ENCODE assay signal across 12 cellular contexts in the genomic region with DNA sequence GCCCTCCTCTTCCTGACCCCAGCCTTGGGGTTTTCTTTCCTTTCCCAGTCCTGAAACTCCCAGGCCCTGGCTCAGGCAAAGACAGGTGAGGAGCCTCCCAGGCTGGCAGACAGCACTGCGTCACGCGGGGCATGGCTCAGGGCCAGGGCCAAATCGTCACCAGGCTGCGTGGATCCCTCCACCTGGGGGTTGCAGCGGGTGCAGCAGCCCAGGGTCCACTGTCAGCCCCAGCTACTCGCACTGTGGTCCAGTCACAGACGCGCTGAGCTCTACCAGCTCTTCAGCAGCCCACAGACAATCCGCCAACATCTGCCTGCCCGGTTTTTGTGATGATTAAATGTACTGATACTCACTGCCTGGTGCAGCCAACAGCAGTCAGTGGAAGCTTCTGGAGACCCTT. TPM values are rescaled to one million over a fixed set of nuclear protein-coding genes. Genes with fewer than 3 reads are reported as not detected.
DNase-seq lines count a peak whose midpoint lies in the region; ATAC-seq lines count a peak whose summit lies in the region.
"Had no signal": no experiment of that assay in that cellular context is flagged by ENCODE, and none has a peak within 500 bp of the region (broad histone marks: within the 10 kb centered on the region; RNA-seq: fewer than 3 reads in every experiment).

No MANE protein-coding gene starts in this region.

- no peaks in the 10 kb centered on the region for H3K36me3 ChIP-seq in mesendoderm (ENCODE audit: control insufficient read depth, insufficient read depth, low read length)

- H3K27me3 Mint-ChIP-seq in activated CD4-positive, alpha-beta memory T cell treated with anti-CD3 and anti-CD28 coated beads for 36 hours: no peaks in the 10 kb centered on the region

- H3K4me2 ChIP-seq in mesendoderm (ENCODE audit: low read length): no peak overlapping the region

- no peak overlapping the region for H3K18ac ChIP-seq in mesendoderm (ENCODE audit: low read length)

- H3K4ac ChIP-seq in mesendoderm (ENCODE audit: low read depth, low read length): no peak overlapping the region

- DNase-seq in activated CD4-positive, alpha-beta T cell treated with anti-CD3 and anti-CD28 coated beads for 48 hours: peak; percentile 48
- DNase-seq in activated CD4-positive, alpha-beta T cell treated with anti-CD3 and anti-CD28 coated beads for 1 hour: no peak
- DNase-seq in activated CD4-positive, alpha-beta memory T cell treated with anti-CD3 and anti-CD28 coated beads for 36 hours: peak; percentile 50
- no peak for DNase-seq in Right ventricle myocardium superior
- DNase-seq in stimulated activated naive CD4-positive, alpha-beta T cell treated with Interleukin-2 at 50 U/mL for 16 hours (lab: John Stamatoyannopoulos, UW): peak; percentile 28
- DNase-seq in occipital lobe (lab: John Stamatoyannopoulos, UW): no peak
- no peak for DNase-seq in NCI-H774 (lab: John Stamatoyannopoulos, UW)
- DNase-seq in mesendoderm: no peak
- DNase-seq: NCI-H2107 had no signal

- H3K56ac ChIP-seq in mesendoderm (ENCODE audit: low read length): no peak overlapping the region

- H2BK15ac ChIP-seq in mesendoderm (replicated peaks; ENCODE audit: low read depth): no peak overlapping the region

- CTCF ChIA-PET in activated CD4-positive, alpha-beta memory T cell treated with anti-CD3 and anti-CD28 coated beads for 36 hours (lab: Charles Lee): interaction anchor here (1.4 kb wide), 1 partner anchor 11 kb away, joined by 4 read pairs; no protein-coding TSS in a partner anchor

- H3K23ac ChIP-seq in mesendoderm (ENCODE audit: low read length): no peak overlapping the region

- ATAC-seq in Right ventricle myocardium superior (ENCODE audit: poor library complexity): peak; percentile 41

- no peak overlapping the region for H4K5ac ChIP-seq in mesendoderm (ENCODE audit: low read length)

- no CpG with 5 or more reads among the region's 11 CpGs for WGBS in mesendoderm (ENCODE audit: extremely low coverage, insufficient coverage, low lambda C conversion rate)

- H3K27ac Mint-ChIP-seq in activated CD4-positive, alpha-beta memory T cell treated with anti-CD3 and anti-CD28 coated beads for 36 hours: peak overlapping the region; percentile 97

- peak overlapping the region; percentile 46 for H3K4me3 Mint-ChIP-seq in activated CD4-positive, alpha-beta memory T cell treated with anti-CD3 and anti-CD28 coated beads for 36 hours

- H4K8ac ChIP-seq in mesendoderm (ENCODE audit: low read depth, low read length): no peak overlapping the region

- no peaks in the 10 kb centered on the region for H3K27me3 ChIP-seq in mesendoderm (ENCODE audit: insufficient read depth, low read length, poor library complexity)

- peaks cover 33% of the 10 kb centered on the region for H3K36me3 Mint-ChIP-seq in activated CD4-positive, alpha-beta memory T cell treated with anti-CD3 and anti-CD28 coated beads for 36 hours

- H3K79me2 ChIP-seq in mesendoderm (ENCODE audit: control insufficient read depth, insufficient read depth, low read length): no peaks in the 10 kb centered on the region
- H3K79me2 ChIP-seq: parathyroid adenoma had no signal

- POLR2A ChIA-PET in activated CD4-positive, alpha-beta memory T cell treated with anti-CD3 and anti-CD28 coated beads for 36 hours (lab: Charles Lee): interaction anchor here (1.0 to 1.5 kb wide), 3 partner anchors 8 to 10 kb away, joined by 3 to 6 read pairs (median 3); no protein-coding TSS in a partner anchor

- no peak overlapping the region for H3K9ac ChIP-seq in mesendoderm (ENCODE audit: low read length)
- H3K9ac ChIP-seq: parathyroid adenoma had no signal

- H3K27ac ChIP-seq in mesendoderm (ENCODE audit: low read depth, low read length): no peak overlapping the region
- H3K27ac ChIP-seq: parathyroid adenoma, RWPE1 had no signal

- no peak overlapping the region for H2BK5ac ChIP-seq in mesendoderm (ENCODE audit: low read length)

- H2BK120ac ChIP-seq in mesendoderm (ENCODE audit: low read depth, low read length): no peak overlapping the region

- intact Hi-C loops in activated CD4-positive, alpha-beta memory T cell treated with anti-CD3 and anti-CD28 coated beads for 36 hours (cut with micrococcal nuclease): no loop called here
- intact Hi-C loops in Right ventricle myocardium superior (cut with DNase I): no loop called here

- H3K4me1 Mint-ChIP-seq in activated CD4-positive, alpha-beta memory T cell treated with anti-CD3 and anti-CD28 coated beads for 36 hours (ENCODE audit: low read depth): peaks cover 62% of the 10 kb centered on the region

- no peaks in the 10 kb centered on the region for H3K9me3 Mint-ChIP-seq in activated CD4-positive, alpha-beta memory T cell treated with anti-CD3 and anti-CD28 coated beads for 36 hours

- H3K79me1 ChIP-seq in mesendoderm (ENCODE audit: low read length): no peaks in the 10 kb centered on the region

- H2AK5ac ChIP-seq in mesendoderm (ENCODE audit: low read length): no peak overlapping the region

- no peak overlapping the region for H3K4me3 ChIP-seq in mesendoderm (ENCODE audit: low read length)

- no peaks in the 10 kb centered on the region for H3K4me1 ChIP-seq in mesendoderm (ENCODE audit: control insufficient read depth, low read depth, low read length)
- H3K4me1 ChIP-seq: parathyroid adenoma had no signal

RNA-seq across cellular contexts. Expression of gene FAM78A, which starts 12.1 kb away (rescaled TPM):
- 10 to 100 TPM; 34.0 to 36.2 TPM for total RNA-seq in activated CD4-positive, alpha-beta memory T cell treated with anti-CD3 and anti-CD28 coated beads for 36 hours
- total RNA-seq in Right ventricle myocardium superior (55.7 TPM), occipital lobe (1.7 TPM)
- polyA plus RNA-seq in mesendoderm (2013, experiment 1 of 2): 0.32 TPM
- polyA plus RNA-seq in mesendoderm (2013, experiment 2 of 2): 0.28 TPM

RNA-seq across cellular contexts. Expression of gene PLPP7, which starts 25.3 kb away (rescaled TPM):
- total RNA-seq in activated CD4-positive, alpha-beta memory T cell treated with anti-CD3 and anti-CD28 coated beads for 36 hours: not detected
- total RNA-seq in Right ventricle myocardium superior (115 TPM), occipital lobe (5.5 TPM)
- 0.56 TPM for polyA plus RNA-seq in mesendoderm (2013, experiment 1 of 2)
- 0.62 TPM for polyA plus RNA-seq in mesendoderm (2013, experiment 2 of 2)
- total RNA-seq: bronchial epithelial cell had no signal

Comparison
In these comparisons a context has a peak if more than half of its experiments do, and no peak if none do; other contexts are left out.
1. DNase-seq: peak in activated CD4-positive, alpha-beta T cell treated with anti-CD3 and anti-CD28 coated beads for 48 hours (single experiment), activated CD4-positive, alpha-beta memory T cell treated with anti-CD3 and anti-CD28 coated beads for 36 hours (single experiment) and stimulated activated naive CD4-positive, alpha-beta T cell treated with Interleukin-2 at 50 U/mL for 16 hours (single experiment); none in activated CD4-positive, alpha-beta T cell treated with anti-CD3 and anti-CD28 coated beads for 1 hour (single experiment), Right ventricle myocardium superior (single experiment), occipital lobe (single experiment), NCI-H774 (single experiment) and mesendoderm (single experiment).
2. RNA of gene FAM78A, which starts 12.1 kb away (total RNA-seq): 55.7 TPM in Right ventricle myocardium superior (single experiment) and 34.0 to 36.2 TPM in activated CD4-positive, alpha-beta memory T cell treated with anti-CD3 and anti-CD28 coated beads for 36 hours; 1.7 TPM in occipital lobe (single experiment); every median in the first group is over 10 times any median in the second.
3. RNA of gene PLPP7, which starts 25.3 kb away (total RNA-seq): 115 TPM in Right ventricle myocardium superior (single experiment); 5.5 TPM in occipital lobe (single experiment) and not detected in activated CD4-positive, alpha-beta memory T cell treated with anti-CD3 and anti-CD28 coated beads for 36 hours; every median in the first group is over 10 times any median in the second.